Comparison of ENCODE assay signal across 37 cellular contexts in genomic region chr20:41390889-41391288, GRCh38. TPM values are rescaled to one million over a fixed set of nuclear protein-coding genes. Genes with fewer than 3 reads are reported as not detected.
"Had no signal": no experiment of that assay in that cellular context is flagged by ENCODE, and none has a peak within 500 bp of the region (broad histone marks: within the 10 kb centered on the region; RNA-seq: fewer than 3 reads in every experiment).

No MANE protein-coding gene starts in this region.

- H3K27ac ChIP-seq: ascending aorta, cardiac muscle cell, VCaP had no signal

- FAIRE-seq: bronchial epithelial cell, TTC549 had no signal

- H3K36me3 ChIP-seq: ascending aorta, cardiac muscle cell had no signal

- H3K4me1 Mint-ChIP-seq: activated CD4-positive, alpha-beta memory T cell treated with anti-CD3 and anti-CD28 coated beads, Interleukin-2, amount 10 ng/mL, durations not matched to agents 7 days and 5 days; activated CD4-positive, alpha-beta T cell treated with anti-CD3 and anti-CD28 coated beads for 36 hours; activated CD4-positive, alpha-beta T cell treated with anti-CD3 and anti-CD28 coated beads, Interleukin-2, amount 10 ng/mL, durations not matched to agents 7 days and 5 days; activated CD8-positive, alpha-beta memory T cell treated with anti-CD3 and anti-CD28 coated beads, Interleukin-2, amount 10 ng/mL, durations not matched to agents 7 days and 5 days; activated naive CD4-positive, alpha-beta T cell treated with anti-CD3 and anti-CD28 coated beads, Interleukin-2, amount 10 ng/mL, durations not matched to agents 7 days and 5 days; activated naive CD4-positive, alpha-beta T cell treated with anti-CD3 and anti-CD28 coated beads, Interleukin-2, amount 50 U/mL, for 24 hours; activated naive CD8-positive, alpha-beta T cell treated with anti-CD3 and anti-CD28 coated beads, Interleukin-2, amount 10 ng/mL, durations not matched to agents 7 days and 5 days; activated naive CD8-positive, alpha-beta T cell treated with anti-CD3 and anti-CD28 coated beads, Interleukin-2, amount 50 U/mL, for 24 hours; central memory CD8-positive, alpha-beta T cell had no signal

- H3K36me3 Mint-ChIP-seq: activated CD8-positive, alpha-beta memory T cell treated with anti-CD3 and anti-CD28 coated beads, Interleukin-2, amount 10 ng/mL, durations not matched to agents 7 days and 5 days; activated naive CD4-positive, alpha-beta T cell treated with anti-CD3 and anti-CD28 coated beads, Interleukin-2, amount 10 ng/mL, durations not matched to agents 7 days and 5 days; activated naive CD4-positive, alpha-beta T cell treated with anti-CD3 and anti-CD28 coated beads, Interleukin-2, amount 50 U/mL, for 24 hours; activated naive CD8-positive, alpha-beta T cell; activated naive CD8-positive, alpha-beta T cell treated with anti-CD3 and anti-CD28 coated beads, Interleukin-2, amount 10 ng/mL, durations not matched to agents 7 days and 5 days; brain had no signal

- H3K4me3 Mint-ChIP-seq: activated CD4-positive, alpha-beta memory T cell treated with anti-CD3 and anti-CD28 coated beads, Interleukin-2, amount 10 ng/mL, durations not matched to agents 7 days and 5 days; activated CD4-positive, alpha-beta T cell treated with anti-CD3 and anti-CD28 coated beads for 36 hours; activated CD4-positive, alpha-beta T cell treated with anti-CD3 and anti-CD28 coated beads, Interleukin-2, amount 10 ng/mL, durations not matched to agents 7 days and 5 days; activated CD8-positive, alpha-beta memory T cell treated with anti-CD3 and anti-CD28 coated beads, Interleukin-2, amount 10 ng/mL, durations not matched to agents 7 days and 5 days; activated CD8-positive, alpha-beta T cell treated with anti-CD3 and anti-CD28 coated beads, Interleukin-2, amount 10 ng/mL, durations not matched to agents 7 days and 5 days; activated naive CD4-positive, alpha-beta T cell treated with anti-CD3 and anti-CD28 coated beads, Interleukin-2, amount 10 ng/mL, durations not matched to agents 7 days and 5 days; activated naive CD4-positive, alpha-beta T cell treated with anti-CD3 and anti-CD28 coated beads, Interleukin-2, amount 50 U/mL, for 24 hours; activated naive CD8-positive, alpha-beta T cell; activated naive CD8-positive, alpha-beta T cell treated with anti-CD3 and anti-CD28 coated beads, Interleukin-2, amount 10 ng/mL, durations not matched to agents 7 days and 5 days; activated naive CD8-positive, alpha-beta T cell treated with anti-CD3 and anti-CD28 coated beads, Interleukin-2, amount 50 U/mL, for 24 hours; activated T-cell treated with anti-CD3 and anti-CD28 coated beads, Interleukin-2, amount 50 U/mL, for 24 hours; central memory CD8-positive, alpha-beta T cell; T-helper 2 cell treated with Interferon-gamma antibody and Interleukin-4, amounts not matched to agents 5 μg/mL and 100 μg/mL, for 36 hours had no signal

- DNase-seq: activated CD4-positive, alpha-beta memory T cell treated with anti-CD3 and anti-CD28 coated beads, Interleukin-2, amount 10 ng/mL, durations not matched to agents 7 days and 5 days; activated CD4-positive, alpha-beta T cell treated with anti-CD3 and anti-CD28 coated beads for 1 hour; activated CD4-positive, alpha-beta T cell treated with anti-CD3 and anti-CD28 coated beads for 36 hours; activated CD4-positive, alpha-beta T cell treated with anti-CD3 and anti-CD28 coated beads for 48 hours; activated CD4-positive, alpha-beta T cell treated with anti-CD3 and anti-CD28 coated beads, Interleukin-2, amount 10 ng/mL, durations not matched to agents 7 days and 5 days; activated CD4-positive, alpha-beta T cell treated with anti-CD3 and anti-CD28 coated beads, Interleukin-2, amount 50 U/mL, for 48 hours; activated CD4-positive, CD25-positive, alpha-beta regulatory T cell; activated CD8-positive, alpha-beta memory T cell treated with anti-CD3 and anti-CD28 coated beads for 24 hours; activated CD8-positive, alpha-beta memory T cell treated with anti-CD3 and anti-CD28 coated beads, Interleukin-2, amount 10 ng/mL, durations not matched to agents 7 days and 5 days; activated CD8-positive, alpha-beta memory T cell treated with anti-CD3 and anti-CD28 coated beads, Interleukin-2, amount 50 U/mL, for 48 hours; activated CD8-positive, alpha-beta T cell treated with anti-CD3 and anti-CD28 coated beads, Interleukin-2, amount 10 ng/mL, durations not matched to agents 7 days and 5 days; activated effector memory CD4-positive, alpha-beta T cell treated with Interleukin-2 at 50 U/mL for 16 hours; activated gamma-delta T cell; activated naive CD4-positive, alpha-beta T cell treated with anti-CD3 and anti-CD28 coated beads, Interleukin-2, amount 10 ng/mL, durations not matched to agents 7 days and 5 days; activated naive CD4-positive, alpha-beta T cell treated with Interleukin-2 at 50 U/mL for 16 hours; activated naive CD8-positive, alpha-beta T cell treated with anti-CD3 and anti-CD28 coated beads, Interleukin-2, amount 10 ng/mL, durations not matched to agents 7 days and 5 days; activated naive CD8-positive, alpha-beta T cell treated with anti-CD3 and anti-CD28 coated beads, Interleukin-2, amount 50 U/mL, for 24 hours; activated T-cell treated with anti-CD3 and anti-CD28 coated beads, Interleukin-2, amount 50 U/mL, for 24 hours; activated T-cell treated with anti-CD3 and anti-CD28 coated beads, Interleukin-2, amount 50 U/mL, for 48 hours; amygdala; anterior cingulate cortex; caudate nucleus; cerebellar nuclear complex; T-helper 2 cell; T-helper 9 cell had no signal

- H3K4me1 ChIP-seq: ascending aorta had no signal

- H3K27me3 Mint-ChIP-seq: activated CD4-positive, alpha-beta memory T cell treated with anti-CD3 and anti-CD28 coated beads, Interleukin-2, amount 10 ng/mL, durations not matched to agents 7 days and 5 days; activated CD4-positive, alpha-beta T cell treated with anti-CD3 and anti-CD28 coated beads for 36 hours; activated naive CD8-positive, alpha-beta T cell; activated naive CD8-positive, alpha-beta T cell treated with anti-CD3 and anti-CD28 coated beads, Interleukin-2, amount 50 U/mL, for 24 hours; activated T-cell treated with anti-CD3 and anti-CD28 coated beads, Interleukin-2, amount 50 U/mL, for 24 hours had no signal

- ATAC-seq: activated CD4-positive, alpha-beta T cell treated with anti-CD3 and anti-CD28 coated beads for 36 hours; activated CD4-positive, CD25-positive, alpha-beta regulatory T cell treated with anti-CD3 and anti-CD28 coated beads, Interleukin-2, amount 50 U/mL, for 24 hours; activated CD8-positive, alpha-beta memory T cell treated with anti-CD3 and anti-CD28 coated beads, Interleukin-2, amount 10 ng/mL, durations not matched to agents 7 days and 5 days; activated CD8-positive, alpha-beta T cell treated with anti-CD3 and anti-CD28 coated beads, Interleukin-2, amount 10 ng/mL, durations not matched to agents 7 days and 5 days; activated naive CD8-positive, alpha-beta T cell treated with anti-CD3 and anti-CD28 coated beads, Interleukin-2, amount 50 U/mL, for 24 hours had no signal

- H3K9me3 ChIP-seq: ascending aorta had no signal

- H3K27ac Mint-ChIP-seq: activated CD4-positive, alpha-beta memory T cell treated with anti-CD3 and anti-CD28 coated beads, Interleukin-2, amount 10 ng/mL, durations not matched to agents 7 days and 5 days; activated CD4-positive, alpha-beta T cell treated with anti-CD3 and anti-CD28 coated beads for 36 hours; activated CD4-positive, alpha-beta T cell treated with anti-CD3 and anti-CD28 coated beads, Interleukin-2, amount 10 ng/mL, durations not matched to agents 7 days and 5 days; activated CD8-positive, alpha-beta memory T cell treated with anti-CD3 and anti-CD28 coated beads, Interleukin-2, amount 10 ng/mL, durations not matched to agents 7 days and 5 days; activated CD8-positive, alpha-beta T cell treated with anti-CD3 and anti-CD28 coated beads, Interleukin-2, amount 10 ng/mL, durations not matched to agents 7 days and 5 days; activated naive CD4-positive, alpha-beta T cell treated with anti-CD3 and anti-CD28 coated beads, Interleukin-2, amount 10 ng/mL, durations not matched to agents 7 days and 5 days; activated naive CD4-positive, alpha-beta T cell treated with anti-CD3 and anti-CD28 coated beads, Interleukin-2, amount 50 U/mL, for 24 hours; activated naive CD8-positive, alpha-beta T cell; activated naive CD8-positive, alpha-beta T cell treated with anti-CD3 and anti-CD28 coated beads, Interleukin-2, amount 10 ng/mL, durations not matched to agents 7 days and 5 days; activated naive CD8-positive, alpha-beta T cell treated with anti-CD3 and anti-CD28 coated beads, Interleukin-2, amount 50 U/mL, for 24 hours; activated T-cell treated with anti-CD3 and anti-CD28 coated beads, Interleukin-2, amount 50 U/mL, for 24 hours; activated T-helper 2 cell treated with anti-CD3 and anti-CD28 coated beads, Interferon-gamma antibody, Interleukin-2, Interleukin-4, amounts not matched to agents 10 μg/mL and 5 μg/mL and 100 μg/mL, durations not matched to agents 14 hours and 24 hours and 36 hours; T-helper 2 cell treated with Interferon-gamma antibody and Interleukin-4, amounts not matched to agents 5 μg/mL and 100 μg/mL, for 36 hours had no signal

- H3K4me3 ChIP-seq: ascending aorta, cardiac muscle cell had no signal

- H3K9me3 Mint-ChIP-seq: activated CD4-positive, alpha-beta memory T cell treated with anti-CD3 and anti-CD28 coated beads, Interleukin-2, amount 10 ng/mL, durations not matched to agents 7 days and 5 days; activated CD4-positive, alpha-beta T cell treated with anti-CD3 and anti-CD28 coated beads, Interleukin-2, amount 10 ng/mL, durations not matched to agents 7 days and 5 days; activated naive CD4-positive, alpha-beta T cell treated with anti-CD3 and anti-CD28 coated beads, Interleukin-2, amount 10 ng/mL, durations not matched to agents 7 days and 5 days; activated naive CD4-positive, alpha-beta T cell treated with anti-CD3 and anti-CD28 coated beads, Interleukin-2, amount 50 U/mL, for 24 hours; activated naive CD8-positive, alpha-beta T cell treated with anti-CD3 and anti-CD28 coated beads, Interleukin-2, amount 10 ng/mL, durations not matched to agents 7 days and 5 days; activated naive CD8-positive, alpha-beta T cell treated with anti-CD3 and anti-CD28 coated beads, Interleukin-2, amount 50 U/mL, for 24 hours; activated T-cell treated with anti-CD3 and anti-CD28 coated beads, Interleukin-2, amount 50 U/mL, for 24 hours; activated T-helper 2 cell treated with anti-CD3 and anti-CD28 coated beads, Interferon-gamma antibody, Interleukin-2, Interleukin-4, amounts not matched to agents 10 μg/mL and 5 μg/mL and 100 μg/mL, durations not matched to agents 14 hours and 24 hours and 36 hours; central memory CD8-positive, alpha-beta T cell; T-helper 2 cell treated with Interferon-gamma antibody and Interleukin-4, amounts not matched to agents 5 μg/mL and 100 μg/mL, for 36 hours had no signal

- H3K27me3 ChIP-seq: ascending aorta, cardiac muscle cell had no signal

RNA-seq across cellular contexts. Expression of gene EMILIN3, which starts 24.3 kb away (rescaled TPM):
- total RNA-seq: activated CD4-positive, alpha-beta memory T cell treated with anti-CD3 and anti-CD28 coated beads, Interleukin-2, amount 10 ng/mL, durations not matched to agents 7 days and 5 days; activated CD4-positive, alpha-beta T cell treated with anti-CD3 and anti-CD28 coated beads, Interleukin-2, amount 10 ng/mL, durations not matched to agents 7 days and 5 days; activated CD8-positive, alpha-beta memory T cell treated with anti-CD3 and anti-CD28 coated beads, Interleukin-2, amount 10 ng/mL, durations not matched to agents 7 days and 5 days; activated CD8-positive, alpha-beta T cell treated with anti-CD3 and anti-CD28 coated beads, Interleukin-2, amount 10 ng/mL, durations not matched to agents 7 days and 5 days; activated naive CD8-positive, alpha-beta T cell treated with anti-CD3 and anti-CD28 coated beads, Interleukin-2, amount 10 ng/mL, durations not matched to agents 7 days and 5 days; activated T-helper 2 cell treated with anti-CD3 and anti-CD28 coated beads, Interferon-gamma antibody, Interleukin-2, Interleukin-4, amounts not matched to agents 10 μg/mL and 5 μg/mL and 100 μg/mL, durations not matched to agents 14 hours and 24 hours and 36 hours; bronchial epithelial cell had no signal
